Comparison of ENCODE assay signal across 8 cellular contexts in genomic region chr17:978110-979093, GRCh38.
A peak's percentile ranks its signal among the peaks of the same experiment; 100 is the strongest.
DNase-seq lines count a peak whose midpoint lies in the region; ATAC-seq lines count a peak whose summit lies in the region.

No MANE protein-coding gene starts in this region.

- peaks cover 12% of the 10 kb centered on the region for H3K4me1 Mint-ChIP-seq in activated naive CD8-positive, alpha-beta T cell (ENCODE audit: low read depth)
- peaks cover 22% of the 10 kb centered on the region for H3K4me1 Mint-ChIP-seq in stimulated activated naive CD8-positive, alpha-beta T cell treated with anti-CD3 and anti-CD28 coated beads, Interleukin-15, amount 100 ng/mL, for 72 hours

- H3K27me3 Mint-ChIP-seq in activated naive CD8-positive, alpha-beta T cell, result peaks cover 23% of the 10 kb centered on the region
- peaks cover 39% of the 10 kb centered on the region for H3K27me3 Mint-ChIP-seq in stimulated activated naive CD8-positive, alpha-beta T cell treated with anti-CD3 and anti-CD28 coated beads, Interleukin-15, amount 100 ng/mL, for 72 hours

- no peaks in the 10 kb centered on the region for H3K36me3 Mint-ChIP-seq in activated naive CD8-positive, alpha-beta T cell

- DNase-seq in activated CD8-positive, alpha-beta memory T cell treated with anti-CD3 and anti-CD28 coated beads for 24 hours, result peak; percentile 60
- no peak for DNase-seq in activated CD8-positive, alpha-beta memory T cell treated with anti-CD3 and anti-CD28 coated beads, Interleukin-2, amount 50 U/mL, for 48 hours
- DNase-seq in stimulated activated naive CD8-positive, alpha-beta T cell treated with anti-CD3 and anti-CD28 coated beads, Interleukin-15, amount 100 ng/mL, for 72 hours, result peak in 1 of 2 donors; percentile 14
- DNase-seq in kidney tubule cell (ENCODE audit: low spot score), result no peak

- H3K9me3 ChIP-seq in iPS-18c (ENCODE audit: control insufficient read depth, insufficient read depth, low read length), result no peaks in the 10 kb centered on the region

- peak overlapping the region; percentile 59 for H3K4me3 ChIP-seq in iPS-18c (ENCODE audit: insufficient read depth, low read depth, low read length)

- H3K4me3 Mint-ChIP-seq in activated naive CD8-positive, alpha-beta T cell, result peak overlapping the region; percentile 87
- peak overlapping the region; percentile 70 to 75 for H3K4me3 Mint-ChIP-seq in stimulated activated naive CD8-positive, alpha-beta T cell treated with anti-CD3 and anti-CD28 coated beads, Interleukin-15, amount 100 ng/mL, for 72 hours

- no peaks in the 10 kb centered on the region for H3K9me3 Mint-ChIP-seq in activated naive CD8-positive, alpha-beta T cell (ENCODE audit: low read depth)
- no peaks in the 10 kb centered on the region for H3K9me3 Mint-ChIP-seq in stimulated activated naive CD8-positive, alpha-beta T cell treated with anti-CD3 and anti-CD28 coated beads, Interleukin-15, amount 100 ng/mL, for 72 hours

- no peak overlapping the region for H3K27ac Mint-ChIP-seq in activated naive CD8-positive, alpha-beta T cell
- H3K27ac Mint-ChIP-seq in stimulated activated naive CD8-positive, alpha-beta T cell treated with anti-CD3 and anti-CD28 coated beads, Interleukin-15, amount 100 ng/mL, for 72 hours, result no peak overlapping the region

- ATAC-seq in stimulated activated naive CD8-positive, alpha-beta T cell treated with anti-CD3 and anti-CD28 coated beads, Interleukin-15, amount 100 ng/mL, for 72 hours, result no peak
- ATAC-seq in GM18511 (IDR thresholded peaks at IDR 0.05; ENCODE audit: unreplicated experiment), result no peak
- no peak for ATAC-seq in HG02571 (IDR thresholded peaks at IDR 0.05; ENCODE audit: unreplicated experiment)
